Comparison of ENCODE assay signal across 9 cellular contexts in the genomic region with DNA sequence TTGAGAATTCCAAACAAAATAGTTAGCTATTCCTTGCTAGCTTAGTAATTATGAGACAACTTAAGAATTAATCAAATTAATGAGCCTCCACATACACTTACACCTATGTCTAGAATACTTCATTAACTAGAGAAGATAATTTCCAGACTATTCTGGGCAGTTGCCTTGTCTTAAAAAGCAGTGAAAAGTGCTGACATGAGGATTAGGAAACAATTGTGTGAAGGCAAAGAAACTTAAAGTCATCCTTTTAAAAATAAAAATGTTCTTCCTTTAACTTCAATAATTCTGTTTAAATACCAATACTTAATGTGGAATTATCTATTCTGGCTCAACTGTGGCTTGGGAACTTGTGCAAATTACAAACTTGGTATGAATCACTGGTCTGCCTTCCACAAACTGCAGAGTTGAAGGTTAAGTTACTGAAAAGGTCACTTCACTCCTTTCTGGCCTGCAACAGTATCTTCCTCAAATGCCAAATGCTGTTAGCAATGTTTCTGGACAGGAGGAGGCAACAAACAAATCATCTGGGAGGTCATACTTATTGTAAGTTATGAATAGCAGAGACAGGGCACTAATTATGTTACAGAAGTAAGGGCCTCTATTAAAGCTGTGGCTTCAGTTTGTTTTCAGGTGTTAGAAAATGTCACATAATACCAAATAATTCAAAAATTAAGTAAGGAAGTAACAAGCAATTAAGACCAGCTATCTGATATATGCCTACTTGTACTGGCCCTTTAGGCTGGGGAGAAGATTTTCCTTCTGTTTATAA. TPM values are rescaled to one million over a fixed set of nuclear protein-coding genes. Genes with fewer than 3 reads are reported as not detected.
DNase-seq lines count a peak whose midpoint lies in the region; ATAC-seq, FAIRE-seq and TF ChIP-seq lines count a peak whose summit lies in the region.
"Had no signal": no experiment of that assay in that cellular context is flagged by ENCODE, and none has a peak within 500 bp of the region (broad histone marks: within the 10 kb centered on the region; RNA-seq: fewer than 3 reads in every experiment).

No MANE protein-coding gene starts in this region.

- peak; percentile 23 for FAIRE-seq in HTR-8/SVneo (lab: Jason Lieb, UNC)

- peaks cover 81% of the 10 kb centered on the region for H4K20me1 ChIP-seq in smooth muscle cell (ENCODE audit: low read depth)

- CTCF ChIA-PET in activated CD4-positive, alpha-beta memory T cell treated with anti-CD3 and anti-CD28 coated beads for 36 hours (lab: Charles Lee), result interaction anchor here (0.6 to 8.7 kb wide), 7 partner anchors 10 to 788 kb away, joined by 3 to 56 read pairs (median 6); a partner anchor contains a TSS

- no peaks in the 10 kb centered on the region for H3K9me3 ChIP-seq in heart right ventricle
- no peaks in the 10 kb centered on the region for H3K9me3 ChIP-seq in smooth muscle cell (replicated peaks; ENCODE audit: low read depth)
- no peaks in the 10 kb centered on the region for H3K9me3 ChIP-seq in WERI-Rb-1 (ENCODE audit: severe bottlenecking)

- H3K4me1 ChIP-seq in heart right ventricle (peaks cover 4 to 73% (median 62%) of the 10 kb centered on the region in 9 donors), smooth muscle cell (ENCODE audit: low read depth) (no peaks in the 10 kb centered on the region)

- H3K4me3 ChIP-seq in heart right ventricle (no peak overlapping the region), smooth muscle cell (no peak overlapping the region), WERI-Rb-1 (ENCODE audit: low read depth, low read length) (no peak overlapping the region)

- H3K27me3 ChIP-seq in heart right ventricle (no peaks in the 10 kb centered on the region), smooth muscle cell (ENCODE audit: low read depth) (no peaks in the 10 kb centered on the region), WERI-Rb-1 (ENCODE audit: insufficient read depth, low read depth, severe bottlenecking) (no peaks in the 10 kb centered on the region)

- no peaks in the 10 kb centered on the region for H3K9me3 Mint-ChIP-seq in activated CD4-positive, alpha-beta memory T cell treated with anti-CD3 and anti-CD28 coated beads for 36 hours
- peaks cover 5% of the 10 kb centered on the region for H3K9me3 Mint-ChIP-seq in activated T-cell treated with anti-CD3 and anti-CD28 coated beads, Interleukin-2, amount 50 U/mL, for 4 hours

- no peak overlapping the region for H3K4me3 Mint-ChIP-seq in activated CD4-positive, alpha-beta memory T cell treated with anti-CD3 and anti-CD28 coated beads for 36 hours
- H3K4me3 Mint-ChIP-seq in activated T-cell treated with anti-CD3 and anti-CD28 coated beads, Interleukin-2, amount 50 U/mL, for 4 hours, result no peak overlapping the region

- no peaks in the 10 kb centered on the region for H3K27me3 Mint-ChIP-seq in activated CD4-positive, alpha-beta memory T cell treated with anti-CD3 and anti-CD28 coated beads for 36 hours
- no peaks in the 10 kb centered on the region for H3K27me3 Mint-ChIP-seq in activated T-cell treated with anti-CD3 and anti-CD28 coated beads, Interleukin-2, amount 50 U/mL, for 4 hours (ENCODE audit: low read depth)

- TF ChIP-seq CTCF in heart right ventricle (IDR thresholded peaks at IDR 0.05), result no peak
- no peak for TF ChIP-seq CTCF in smooth muscle cell (IDR thresholded peaks at IDR 0.05; ENCODE audit: borderline replicate concordance, insufficient read depth, poor library complexity, severe bottlenecking)
- TF ChIP-seq CTCF in WERI-Rb-1 (IDR thresholded peaks at IDR 0.05; ENCODE audit: low read depth, low read length), result no peak

- no peaks in the 10 kb centered on the region for H3K36me3 ChIP-seq in heart right ventricle
- H3K36me3 ChIP-seq in smooth muscle cell (ENCODE audit: low read depth), result no peaks in the 10 kb centered on the region
- no peaks in the 10 kb centered on the region for H3K36me3 ChIP-seq in WERI-Rb-1

- H3K36me3 Mint-ChIP-seq in activated CD4-positive, alpha-beta memory T cell treated with anti-CD3 and anti-CD28 coated beads for 36 hours, result peaks cover 2% of the 10 kb centered on the region
- peaks cover 8% of the 10 kb centered on the region for H3K36me3 Mint-ChIP-seq in activated T-cell treated with anti-CD3 and anti-CD28 coated beads, Interleukin-2, amount 50 U/mL, for 4 hours (ENCODE audit: insufficient read depth)

- intact Hi-C loops in activated CD4-positive, alpha-beta memory T cell treated with anti-CD3 and anti-CD28 coated beads for 36 hours (cut with micrococcal nuclease), result no loop called here
- intact Hi-C loops in heart right ventricle (cut with DNase I), result no loop called here

- peaks cover 7% of the 10 kb centered on the region for H3F3A ChIP-seq in smooth muscle cell (ENCODE audit: low read depth)

- DNase-seq in HTR-8/SVneo (ENCODE audit: insufficient read length, low spot score) (no peak), heart right ventricle (no peak), smooth muscle cell (lab: John Stamatoyannopoulos, UW; ENCODE audit: unreplicated experiment) (no peak), WERI-Rb-1 (no peak)
- no peak for DNase-seq in activated CD4-positive, alpha-beta memory T cell treated with anti-CD3 and anti-CD28 coated beads for 36 hours
- DNase-seq in stimulated activated CD4-positive, alpha-beta T cell treated with anti-CD3 and anti-CD28 coated beads, Interleukin-12 subunit alpha, Interleukin-12 subunit beta, amount 100 ng/mL, for 4 hours, result no peak
- no peak for DNase-seq in activated T-cell treated with anti-CD3 and anti-CD28 coated beads, Interleukin-2, amount 50 U/mL, for 4 hours
- no peak for DNase-seq in activated CD4-positive, CD25-positive, alpha-beta regulatory T cell (lab: John Stamatoyannopoulos, UW)
- DNase-seq: foreskin melanocyte had no signal

- H2AFZ ChIP-seq in smooth muscle cell (ENCODE audit: low read depth), result no peak overlapping the region

- POLR2A ChIA-PET in activated CD4-positive, alpha-beta memory T cell treated with anti-CD3 and anti-CD28 coated beads for 36 hours (lab: Charles Lee), result interaction anchor here (0.7 to 0.9 kb wide), 2 partner anchors 22 to 516 kb away, joined by 3 to 4 read pairs; no protein-coding TSS in a partner anchor

- peaks cover 64% of the 10 kb centered on the region for H3K4me1 Mint-ChIP-seq in activated CD4-positive, alpha-beta memory T cell treated with anti-CD3 and anti-CD28 coated beads for 36 hours (ENCODE audit: low read depth)
- H3K4me1 Mint-ChIP-seq in activated T-cell treated with anti-CD3 and anti-CD28 coated beads, Interleukin-2, amount 50 U/mL, for 4 hours (ENCODE audit: low read depth), result peaks cover 74% of the 10 kb centered on the region

- ATAC-seq in heart right ventricle, result peak in 7 of 8 donors; percentile 12 to 79 (median 24)
- ATAC-seq in activated T-cell treated with anti-CD3 and anti-CD28 coated beads, Interleukin-2, amount 50 U/mL, for 4 hours, result no peak

- H3K9ac ChIP-seq in smooth muscle cell (ENCODE audit: low read depth), result no peak overlapping the region

- H3K27ac ChIP-seq in heart right ventricle, result peak overlapping the region; percentile 26 to 77 (median 66)
- peak overlapping the region; percentile 20 for H3K27ac ChIP-seq in smooth muscle cell (ENCODE audit: low read depth)
- H3K27ac ChIP-seq in WERI-Rb-1, result no peak overlapping the region

- H3K4me2 ChIP-seq in smooth muscle cell, result peak overlapping the region; percentile 35

- H3K79me2 ChIP-seq in smooth muscle cell (ENCODE audit: low read depth), result peaks cover 60% of the 10 kb centered on the region

- peak overlapping the region; percentile 83 for H3K27ac Mint-ChIP-seq in activated CD4-positive, alpha-beta memory T cell treated with anti-CD3 and anti-CD28 coated beads for 36 hours

RNA-seq across cellular contexts. Expression of a gene that starts 19.2 kb away (rescaled TPM):
- 10 to 100 TPM; 36.9 to 37.0 TPM for total RNA-seq in activated CD4-positive, alpha-beta memory T cell treated with anti-CD3 and anti-CD28 coated beads for 36 hours
- total RNA-seq in heart right ventricle (100 to 1,000 TPM in 1 of 10 donors, 10 to 100 TPM in 9; 66.0 to 162 (median 79.4) TPM), smooth muscle cell (8.9 and 9.4 TPM in 2 replicates)
- polyA plus RNA-seq in heart right ventricle (10 to 100 TPM; 18.9 to 20.4 TPM), smooth muscle cell (3.6 and 4.5 TPM in 2 replicates)
- total RNA-seq in activated T-cell treated with anti-CD3 and anti-CD28 coated beads, Interleukin-2, amount 50 U/mL, for 4 hours, result 10 to 100 TPM; 74.2 to 76.4 (median 74.4) TPM

RNA-seq across cellular contexts. Expression of a gene that starts 50.0 kb away (rescaled TPM):
- total RNA-seq in activated CD4-positive, alpha-beta memory T cell treated with anti-CD3 and anti-CD28 coated beads for 36 hours, result 1 to 10 TPM; 6.4 to 7.6 TPM
- total RNA-seq in heart right ventricle (10 to 100 TPM; 14.2 to 31.9 (median 25.2) TPM), smooth muscle cell (26.4 and 28.4 TPM in 2 replicates)
- polyA plus RNA-seq in heart right ventricle (10 to 100 TPM; 16.2 to 49.6 TPM), smooth muscle cell (22.5 and 26.2 TPM in 2 replicates)
- 1 to 10 TPM; 3.5 to 4.4 (median 3.6) TPM for total RNA-seq in activated T-cell treated with anti-CD3 and anti-CD28 coated beads, Interleukin-2, amount 50 U/mL, for 4 hours

Comparison
In these comparisons a context has a peak if more than half of its experiments do, and no peak if none do; other contexts are left out.
1. ATAC-seq: peak in heart right ventricle (7 of 8); none in activated T-cell treated with anti-CD3 and anti-CD28 coated beads, Interleukin-2, amount 50 U/mL, for 4 hours (0 of 2).